ENCODE assay signal across 25 cellular contexts in the genomic region with DNA sequence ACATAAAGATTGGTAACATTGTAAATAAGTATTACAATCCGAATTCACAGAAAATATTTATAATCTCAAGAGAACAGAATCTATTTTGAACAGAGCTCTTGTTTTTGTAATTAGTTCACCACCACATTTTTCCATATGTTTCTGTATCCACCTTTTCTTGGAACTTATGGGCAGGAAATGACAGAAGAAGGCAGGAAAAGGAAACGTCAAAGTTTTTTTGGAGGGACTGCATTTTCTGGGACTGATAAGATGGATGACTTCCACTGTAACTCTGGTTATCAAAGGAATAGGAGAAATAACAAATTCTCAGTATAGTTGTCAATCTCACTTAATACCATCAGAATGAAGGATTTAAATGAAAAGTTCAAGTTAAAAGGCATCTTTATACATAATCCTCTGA.
"Had no signal": no experiment of that assay in that cellular context is flagged by ENCODE, and none has a peak within 500 bp of the region (broad histone marks: within the 10 kb centered on the region; RNA-seq: fewer than 3 reads in every experiment).

No MANE protein-coding gene starts in this region.

- H3K27ac ChIP-seq: cardiac muscle cell, PC-9 had no signal

- H3K27me3 ChIP-seq: cardiac muscle cell had no signal

- DNase-seq: activated CD4-positive, alpha-beta T cell treated with anti-CD3 and anti-CD28 coated beads for 48 hours; activated CD4-positive, alpha-beta T cell treated with anti-CD3 and anti-CD28 coated beads, Interleukin-2, amount 50 U/mL, for 4 hours; activated CD4-positive, CD25-positive, alpha-beta regulatory T cell treated with anti-CD3 and anti-CD28 coated beads, Interleukin-2, amount 50 U/mL, for 72 hours; activated CD8-positive, alpha-beta memory T cell treated with anti-CD3 and anti-CD28 coated beads for 24 hours; activated effector memory CD4-positive, alpha-beta T cell treated with anti-CD3 and anti-CD28 coated beads, Interleukin-2, amount 50 U/mL, for 16 hours; activated naive CD4-positive, alpha-beta T cell treated with Interleukin-2 at 50 U/mL for 16 hours; activated T-cell treated with anti-CD3 and anti-CD28 coated beads, Interleukin-2, amount 50 U/mL, for 4 hours; amygdala; Karpas-422; MM.1S; NCI-H1105; NCI-H1436; NCI-H187; NCI-H2081; NCI-H510A treated with DMSO at 0.1 percent for 48 hours; PC-9; SHP77 treated with DMSO at 0.1 percent for 48 hours; T-helper 17 cell; T1000 had no signal

- H3K4me1 Mint-ChIP-seq: brain had no signal

- H3K36me3 Mint-ChIP-seq: activated naive CD4-positive, alpha-beta T cell treated with anti-CD3 and anti-CD28 coated beads, Interleukin-2, amount 50 U/mL, for 72 hours; brain had no signal

- H3K36me3 ChIP-seq: cardiac muscle cell had no signal

- H3K4me3 ChIP-seq: cardiac muscle cell, K562, PC-9 had no signal

- H2AFZ ChIP-seq: PC-9 had no signal

- ATAC-seq: activated naive CD4-positive, alpha-beta T cell treated with anti-CD3 and anti-CD28 coated beads, Interleukin-2, amount 50 U/mL, for 72 hours; activated T-cell treated with anti-CD3 and anti-CD28 coated beads, Interleukin-2, amount 50 U/mL, for 4 hours; K562; T-helper 17 cell had no signal

- H3K4me3 Mint-ChIP-seq: activated T-cell treated with anti-CD3 and anti-CD28 coated beads, Interleukin-2, amount 50 U/mL, for 4 hours; brain; T-helper 17 cell had no signal

- FAIRE-seq: astrocyte, K562, TTC549 had no signal

- H3K27ac Mint-ChIP-seq: activated naive CD4-positive, alpha-beta T cell treated with anti-CD3 and anti-CD28 coated beads, Interleukin-2, amount 50 U/mL, for 72 hours; brain; T-helper 17 cell had no signal

- H3K4me2 ChIP-seq: PC-9 had no signal

- H3K9me3 Mint-ChIP-seq: activated naive CD4-positive, alpha-beta T cell treated with anti-CD3 and anti-CD28 coated beads, Interleukin-2, amount 50 U/mL, for 72 hours; activated T-cell treated with anti-CD3 and anti-CD28 coated beads, Interleukin-2, amount 50 U/mL, for 4 hours had no signal
